In the genomic region with DNA sequence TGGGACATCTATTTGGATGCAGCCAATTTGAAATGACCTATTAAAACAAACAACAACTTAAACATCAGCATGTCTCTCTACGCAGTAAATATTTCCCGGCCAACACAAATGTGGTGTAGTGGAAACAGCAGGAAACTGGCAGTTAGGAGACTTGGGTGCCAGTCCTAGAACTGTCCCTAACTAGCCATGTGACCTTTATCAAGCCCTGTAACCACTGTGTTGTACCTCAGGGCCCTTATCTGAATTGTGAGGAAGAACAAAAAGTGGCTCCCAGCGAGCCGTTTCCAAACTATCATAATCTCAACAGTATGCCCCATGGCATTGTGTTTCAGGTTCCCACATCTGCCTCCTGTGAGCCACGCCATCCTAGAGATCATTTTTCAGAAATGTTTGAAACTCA, we compare ENCODE assay signal across 27 cellular contexts.
"Had no signal": no experiment of that assay in that cellular context is flagged by ENCODE, and none has a peak within 500 bp of the region (broad histone marks: within the 10 kb centered on the region; RNA-seq: fewer than 3 reads in every experiment).

No MANE protein-coding gene starts in this region.

- FAIRE-seq: endometrium, islet of Langerhans, keratinocyte had no signal

- ATAC-seq: effector memory CD8-positive, alpha-beta T cell; esophagus mucosa; gastrocnemius medialis; left cardiac atrium; left lung; lower lobe of right lung; mucosa of descending colon had no signal

- DNase-seq: colonic mucosa; cortex of kidney; effector CD8-positive, alpha-beta T cell; effector memory CD8-positive, alpha-beta T cell; endodermal cell; erythroblast; esophagus squamous epithelium; foreskin fibroblast; foreskin melanocyte; gastrocnemius medialis; glutamatergic neuron; head of caudate nucleus; heart right ventricle; hippocampal formation; left cardiac atrium; left lung; lower lobe of right lung; mesenchymal stem cell; mucosa of descending colon; naive B cell had no signal

- H3K9me3 ChIP-seq: colonic mucosa, esophagus squamous epithelium, gastrocnemius medialis, heart right ventricle, left lung, lower lobe of right lung, mucosa of descending colon had no signal

- H3K9me3 Mint-ChIP-seq: dendritic cell treated with granulocyte-macrophage colony-stimulating factor and Interleukin-4, amounts not matched to agents 40 ng/mL and 50 ng/mL, for 4 days; effector memory CD8-positive, alpha-beta T cell; endodermal cell; mesothelial cell of epicardium had no signal

- H3K4me3 Mint-ChIP-seq: dendritic cell treated with granulocyte-macrophage colony-stimulating factor and Interleukin-4, amounts not matched to agents 40 ng/mL and 50 ng/mL, for 4 days; effector memory CD8-positive, alpha-beta T cell; endodermal cell; mesothelial cell of epicardium; naive B cell had no signal

- H3K27ac Mint-ChIP-seq: dendritic cell treated with granulocyte-macrophage colony-stimulating factor and Interleukin-4, amounts not matched to agents 40 ng/mL and 50 ng/mL, for 4 days; effector memory CD8-positive, alpha-beta T cell; endodermal cell; mesothelial cell of epicardium; naive B cell had no signal

- H3K4me1 ChIP-seq: colonic mucosa, gastrocnemius medialis, left lung, lower lobe of right lung had no signal

- H3K36me3 ChIP-seq: colonic mucosa, esophagus squamous epithelium, gastrocnemius medialis, heart right ventricle, left lung, lower lobe of right lung had no signal

- H3K4me3 ChIP-seq: colonic mucosa, esophagus squamous epithelium, gastrocnemius medialis, heart right ventricle, left lung, lower lobe of right lung, mucosa of descending colon had no signal

- H3K36me3 Mint-ChIP-seq: mesothelial cell of epicardium, naive B cell had no signal

- H3K27me3 Mint-ChIP-seq: dendritic cell treated with granulocyte-macrophage colony-stimulating factor and Interleukin-4, amounts not matched to agents 40 ng/mL and 50 ng/mL, for 4 days had no signal

- H3K27ac ChIP-seq: colonic mucosa, epithelial cell of prostate, esophagus squamous epithelium, gastrocnemius medialis, heart right ventricle, left lung, lower lobe of right lung had no signal

- H3K27me3 ChIP-seq: colonic mucosa, gastrocnemius medialis, heart right ventricle, left lung had no signal

- H3K4me1 Mint-ChIP-seq: naive B cell had no signal
